Comparison of ENCODE assay signal across 9 cellular contexts in genomic region chr21:45405271-45405818, GRCh38. TPM values are rescaled to one million over a fixed set of nuclear protein-coding genes. Genes with fewer than 3 reads are reported as not detected.
DNase-seq lines count a peak whose midpoint lies in the region; ATAC-seq and TF ChIP-seq lines count a peak whose summit lies in the region.
"Had no signal": no experiment of that assay in that cellular context is flagged by ENCODE, and none has a peak within 500 bp of the region (broad histone marks: within the 10 kb centered on the region; RNA-seq: fewer than 3 reads in every experiment).

No MANE protein-coding gene starts in this region.

- intact Hi-C loops in colonic mucosa (cut with DNase I) (no loop called here), right lobe of liver (cut with DNase I) (loop anchor here in 1 of 2 donors (10.0 kb wide), 1 partner anchor 71 kb away; no protein-coding TSS in a partner anchor), uterus (cut with DNase I; ENCODE audit: low total_unique reads) (no loop called here)

- H3K4me3 ChIP-seq in colonic mucosa (peak overlapping the region; percentile 43), right lobe of liver (peak overlapping the region; percentile 53 to 60 (median 57)), uterus (peak overlapping the region; percentile 45 to 77)

- WGBS in right lobe of liver (ENCODE audit: insufficient coverage, low coverage, low lambda C conversion rate, missing lambda C conversion rate) = 0% methylated on average over 9 of the region's 86 CpGs

- no peak for TF ChIP-seq POLR2A in right lobe of liver (IDR thresholded peaks at IDR 0.05)
- TF ChIP-seq POLR2A in uterus (IDR thresholded peaks at IDR 0.05) = peak; percentile 40 to 58

- H3K4me1 ChIP-seq in colonic mucosa = no peaks in the 10 kb centered on the region
- H3K4me1 ChIP-seq in right lobe of liver = peaks cover 0 to 22% (median 8%) of the 10 kb centered on the region in 4 donors
- peaks cover 0 to 21% of the 10 kb centered on the region in 2 donors for H3K4me1 ChIP-seq in uterus

- H3K36me3 ChIP-seq in colonic mucosa (no peaks in the 10 kb centered on the region), right lobe of liver (no peaks in the 10 kb centered on the region), uterus (no peaks in the 10 kb centered on the region)

- peaks cover 13% of the 10 kb centered on the region for H3K4me1 Mint-ChIP-seq in activated naive CD8-positive, alpha-beta T cell treated with anti-CD3 and anti-CD28 coated beads, Interleukin-2, amount 50 U/mL, for 24 hours
- peaks cover 3% of the 10 kb centered on the region for H3K4me1 Mint-ChIP-seq in activated naive CD8-positive, alpha-beta T cell treated with anti-CD3 and anti-CD28 coated beads for 36 hours

- H3K27me3 Mint-ChIP-seq in activated naive CD8-positive, alpha-beta T cell treated with anti-CD3 and anti-CD28 coated beads, Interleukin-2, amount 50 U/mL, for 24 hours = peaks cover 55% of the 10 kb centered on the region
- peaks cover 71% of the 10 kb centered on the region for H3K27me3 Mint-ChIP-seq in activated naive CD8-positive, alpha-beta T cell treated with anti-CD3 and anti-CD28 coated beads for 36 hours

- H3K4me3 Mint-ChIP-seq in activated naive CD8-positive, alpha-beta T cell treated with anti-CD3 and anti-CD28 coated beads, Interleukin-2, amount 50 U/mL, for 24 hours = no peak overlapping the region
- no peak overlapping the region for H3K4me3 Mint-ChIP-seq in activated naive CD8-positive, alpha-beta T cell treated with anti-CD3 and anti-CD28 coated beads for 36 hours

- H3K9ac ChIP-seq in colonic mucosa (ENCODE audit: low read depth in 2 of 2, low read length in 2 of 2) = peak overlapping the region in 1 of 2 donors; percentile 69

- H3K36me3 Mint-ChIP-seq in activated naive CD8-positive, alpha-beta T cell treated with anti-CD3 and anti-CD28 coated beads, Interleukin-2, amount 50 U/mL, for 24 hours (ENCODE audit: low read depth) = peaks cover 5% of the 10 kb centered on the region
- peaks cover 6% of the 10 kb centered on the region for H3K36me3 Mint-ChIP-seq in activated naive CD8-positive, alpha-beta T cell treated with anti-CD3 and anti-CD28 coated beads for 36 hours

- peaks cover 7% of the 10 kb centered on the region for H3K9me3 Mint-ChIP-seq in activated naive CD8-positive, alpha-beta T cell treated with anti-CD3 and anti-CD28 coated beads, Interleukin-2, amount 50 U/mL, for 24 hours
- peaks cover 6% of the 10 kb centered on the region for H3K9me3 Mint-ChIP-seq in activated naive CD8-positive, alpha-beta T cell treated with anti-CD3 and anti-CD28 coated beads for 36 hours

- H3K27me3 ChIP-seq in colonic mucosa (peaks cover 21% of the 10 kb centered on the region), right lobe of liver (no peaks in the 10 kb centered on the region), uterus (no peaks in the 10 kb centered on the region)

- no peak overlapping the region for H3K27ac Mint-ChIP-seq in activated naive CD8-positive, alpha-beta T cell treated with anti-CD3 and anti-CD28 coated beads, Interleukin-2, amount 50 U/mL, for 24 hours
- H3K27ac Mint-ChIP-seq in activated naive CD8-positive, alpha-beta T cell treated with anti-CD3 and anti-CD28 coated beads for 36 hours = no peak overlapping the region
- H3K27ac Mint-ChIP-seq: dendritic cell treated with granulocyte-macrophage colony-stimulating factor and Interleukin-4, amounts not matched to agents 40 ng/mL and 50 ng/mL, for 4 days had no signal

- no peaks in the 10 kb centered on the region for H3K9me3 ChIP-seq in colonic mucosa
- no peaks in the 10 kb centered on the region for H3K9me3 ChIP-seq in right lobe of liver
- no peaks in the 10 kb centered on the region for H3K9me3 ChIP-seq in uterus

- TF ChIP-seq CTCF in colonic mucosa (IDR thresholded peaks at IDR 0.05) (no peak), right lobe of liver (IDR thresholded peaks at IDR 0.05) (no peak), uterus (IDR thresholded peaks at IDR 0.05) (no peak)

- ATAC-seq in activated naive CD8-positive, alpha-beta T cell treated with anti-CD3 and anti-CD28 coated beads, Interleukin-2, amount 50 U/mL, for 24 hours = peak; percentile 9
- ATAC-seq in right lobe of liver (peak; percentile 59 to 65 (median 61)), HG03354 (IDR thresholded peaks at IDR 0.05; ENCODE audit: poor library complexity, severe bottlenecking, unreplicated experiment) (no peak)

- no peak for DNase-seq in activated naive CD8-positive, alpha-beta T cell treated with anti-CD3 and anti-CD28 coated beads, Interleukin-2, amount 50 U/mL, for 24 hours
- DNase-seq in activated naive CD8-positive, alpha-beta T cell treated with anti-CD3 and anti-CD28 coated beads for 36 hours = no peak
- DNase-seq in colonic mucosa = no peak
- peak; percentile 72 to 79 (median 78) for DNase-seq in right lobe of liver
- DNase-seq in uterus = peak in 1 of 2 donors; percentile 71
- no peak for DNase-seq in occipital lobe (lab: John Stamatoyannopoulos, UW)
- DNase-seq in NOMO-1 treated with DMSO at 0.1 percent for 48 hours (lab: John Stamatoyannopoulos, UW; ENCODE audit: unreplicated experiment) = no peak

- H3K27ac ChIP-seq in colonic mucosa (peak overlapping the region; percentile 40), right lobe of liver (peak overlapping the region in 2 of 3 donors; percentile 26 to 77), uterus (peak overlapping the region; percentile 65 to 88)

RNA-seq across cellular contexts. Expression of gene COL18A1, which starts 0.4 kb away (rescaled TPM):
- total RNA-seq in activated naive CD8-positive, alpha-beta T cell treated with anti-CD3 and anti-CD28 coated beads for 36 hours = 1 to 10 TPM; 3.5 to 4.0 TPM
- total RNA-seq in colonic mucosa (10 to 100 TPM in 1 of 2 donors, 1 to 10 TPM in 1; 8.4 to 22.3 TPM), right lobe of liver (100 to 1,000 TPM; 261 to 487 (median 297) TPM), uterus (100 to 1,000 TPM in 3 of 4 donors, 10 to 100 TPM in 1; 73.0 to 223 (median 152) TPM), occipital lobe (15.4 TPM)

Comparison
In these comparisons a context has a peak if more than half of its experiments do, and no peak if none do; other contexts are left out.
1. DNase-seq: peak in right lobe of liver (3 of 3); none in activated naive CD8-positive, alpha-beta T cell treated with anti-CD3 and anti-CD28 coated beads, Interleukin-2, amount 50 U/mL, for 24 hours (single experiment), activated naive CD8-positive, alpha-beta T cell treated with anti-CD3 and anti-CD28 coated beads for 36 hours (single experiment), colonic mucosa (single experiment), occipital lobe (single experiment) and NOMO-1 treated with DMSO at 0.1 percent for 48 hours (single experiment).
2. Peak in every context shown above with its lines, with median percentiles within 50 percentile points of each other: H3K27ac ChIP-seq and H3K4me3 ChIP-seq.